Comparison of ENCODE assay signal across 8 cellular contexts in genomic region chr16:80084614-80085013, GRCh38.
DNase-seq lines count a peak whose midpoint lies in the region; ATAC-seq, FAIRE-seq and TF ChIP-seq lines count a peak whose summit lies in the region.

No MANE protein-coding gene starts in this region.

- H3K4me1 ChIP-seq in H1 (replicated peaks in 1 of 4; ENCODE audit: control insufficient read depth in 3 of 4, insufficient read depth in 4 of 4, low read length in 3 of 4): no peaks in the 10 kb centered on the region; a peak in 1 of 7 replicates
- no peaks in the 10 kb centered on the region for H3K4me1 ChIP-seq in lung (ENCODE audit: control insufficient read depth in 2 of 2, insufficient read depth in 2 of 2, low read length in 2 of 2)

- H2BK120ac ChIP-seq in H1 (replicated peaks; ENCODE audit: low read depth, low read length): no peak overlapping the region

- peaks cover 5% of the 10 kb centered on the region; the same call in 1 of the 2 replicates for H3K23me2 ChIP-seq in H1 (ENCODE audit: low read depth, low read length)

- peak; percentile 1 for DNase-seq in NCI-H2196 (lab: John Stamatoyannopoulos, UW; ENCODE audit: unreplicated experiment)
- DNase-seq in NCI-H2196 treated with DMSO at 0.1 percent for 48 hours (lab: John Stamatoyannopoulos, UW; ENCODE audit: unreplicated experiment): no peak
- peak; percentile 31 for DNase-seq in NCI-H510A (lab: John Stamatoyannopoulos, UW)
- DNase-seq in H1 (ENCODE audit: low read depth in 1 of 2, low spot score in 2 of 2): peak; percentile 36 to 56
- no peak for DNase-seq in lung (ENCODE audit: low spot score)
- no peak for DNase-seq in OCI-M2 (lab: John Stamatoyannopoulos, UW; ENCODE audit: unreplicated experiment)
- DNase-seq in RKO (ENCODE audit: low spot score): no peak

- WGBS in H1 (ENCODE audit: extremely low coverage in 1 of 2, insufficient coverage in 1 of 2, insufficient read length in 1 of 2, insufficient replicate concordance in 2 of 2, low coverage in 1 of 2, low lambda C conversion rate in 2 of 2, missing lambda C conversion rate in 1 of 2), 2 experiments: 36% methylated on average over 5 of the region's 5 CpGs; no CpG with 5 or more reads in 1 of the 2 experiments
- 24 to 27% methylated on average over 5 of the region's 5 CpGs for WGBS in lung, 2 donors

- H3K4me2 ChIP-seq in H1 (ENCODE audit: insufficient read depth in 1 of 2, low read depth in 2 of 2, low read length in 2 of 2): no peak overlapping the region

- H3K4ac ChIP-seq in H1 (replicated peaks; ENCODE audit: insufficient read length, low read depth, low read length): no peak overlapping the region

- no peaks in the 10 kb centered on the region for H3K79me1 ChIP-seq in H1 (ENCODE audit: low read depth, low read length)

- H3K56ac ChIP-seq in H1 (replicated peaks; ENCODE audit: insufficient read length, low read depth, low read length): no peak overlapping the region

- H3K23ac ChIP-seq in H1 (ENCODE audit: insufficient read length): no peak overlapping the region

- no peak overlapping the region for H2BK12ac ChIP-seq in H1 (ENCODE audit: low read depth, low read length)

- TF ChIP-seq EP300 in H1 (IDR thresholded peaks at IDR 0.05; ENCODE audit: borderline replicate concordance in 1 of 2, low read depth in 2 of 2, low read length in 2 of 2): no peak

- FAIRE-seq in H1 (lab: Jason Lieb, UNC): peak; percentile 78

- no peak overlapping the region for H2BK15ac ChIP-seq in H1 (ENCODE audit: low read length)

- no peak overlapping the region for H2BK5ac ChIP-seq in H1 (ENCODE audit: low read depth, low read length)

- no peak for TF ChIP-seq POLR2A in H1 (IDR thresholded peaks at IDR 0.05; ENCODE audit: control extremely low read depth in 1 of 2, low read depth in 2 of 2, low read length in 2 of 2)

- POLR2A ChIA-PET in H1 (lab: Charles Lee; ENCODE audit: partially characterized antibody): no interaction called here

- H4K8ac ChIP-seq in H1 (ENCODE audit: extremely low read depth, insufficient read depth, low read length): peak overlapping the region; percentile 46; the same call in 1 of the 2 replicates

- no peak overlapping the region for H2AFZ ChIP-seq in H1 (ENCODE audit: low read length)

- H3K79me2 ChIP-seq in H1 (ENCODE audit: control insufficient read depth in 1 of 2, insufficient read depth in 2 of 2, low read length in 2 of 2): no peaks in the 10 kb centered on the region

- no peak overlapping the region for H2AK5ac ChIP-seq in H1 (ENCODE audit: low read depth, low read length)

- H4K20me1 ChIP-seq in H1 (replicated peaks in 1 of 2; ENCODE audit: control insufficient read depth in 1 of 2, insufficient read depth in 2 of 2, low read length in 2 of 2): no peaks in the 10 kb centered on the region

- ATAC-seq in lung (ENCODE audit: insufficient read depth, low FRiP score) (peak; percentile 79), GM18873 (IDR thresholded peaks at IDR 0.05; ENCODE audit: low FRiP score, unreplicated experiment) (no peak)

- H4K5ac ChIP-seq in H1 (ENCODE audit: insufficient read length, low read depth, low read length): no peak overlapping the region

- H3K27ac ChIP-seq in H1 (ENCODE audit: low read depth, low read length) (no peak overlapping the region), lung (ENCODE audit: low read depth in 1 of 2, low read length in 1 of 2) (no peak overlapping the region)

- H3K27me3 ChIP-seq in H1 (replicated peaks in 1 of 4; ENCODE audit: control insufficient read depth in 3 of 4, extremely low read depth in 1 of 4, insufficient read depth in 3 of 4, low read length in 3 of 4): no peaks in the 10 kb centered on the region
- no peaks in the 10 kb centered on the region for H3K27me3 ChIP-seq in lung (ENCODE audit: control insufficient read depth, insufficient read depth)

- H3K9ac ChIP-seq in H1 (replicated peaks in 1 of 4; ENCODE audit: extremely low read depth in 1 of 4, low read depth in 3 of 4, low read length in 3 of 4): no peak overlapping the region

- no peaks in the 10 kb centered on the region for H3K9me3 ChIP-seq in H1 (ENCODE audit: insufficient read depth in 2 of 2, low read depth in 1 of 2, low read length in 1 of 2)
- H3K9me3 ChIP-seq in lung (ENCODE audit: control insufficient read depth in 2 of 2, insufficient read depth in 1 of 2, low read length in 1 of 2): no peaks in the 10 kb centered on the region

- no peak overlapping the region for H3K14ac ChIP-seq in H1 (ENCODE audit: insufficient read length)

- peak; percentile 94 for TF ChIP-seq RAD21 in H1 (IDR thresholded peaks at IDR 0.05 in 1 of 2, conservative IDR thresholded peaks at IDR 0.05 in 1 of 2; ENCODE audit: low read depth in 2 of 2, low read length in 2 of 2)

- H4K91ac ChIP-seq in H1 (replicated peaks; ENCODE audit: insufficient read length, low read length): no peak overlapping the region

- H3K18ac ChIP-seq in H1 (ENCODE audit: extremely low read depth, low read length): no peak overlapping the region

- H2BK20ac ChIP-seq in H1 (ENCODE audit: low read length): no peak overlapping the region

- TF ChIP-seq CTCF in H1 (IDR thresholded peaks at IDR 0.05; ENCODE audit: control extremely low read depth in 1 of 3, insufficient read depth in 1 of 3, low read depth in 1 of 3, low read length in 3 of 3) (peak; percentile 55 to 81 (median 73)), lung (IDR thresholded peaks at IDR 0.05; ENCODE audit: control extremely low read depth, extremely low read depth) (peak; percentile 7)

- H3K36me3 ChIP-seq in H1 (ENCODE audit: control insufficient read depth in 2 of 4, insufficient read depth in 4 of 4, low read length in 3 of 4): no peaks in the 10 kb centered on the region
- no peaks in the 10 kb centered on the region for H3K36me3 ChIP-seq in lung (ENCODE audit: control insufficient read depth in 2 of 2, insufficient read depth in 2 of 2, low read length in 2 of 2)

- CTCF ChIA-PET in H1 (lab: Charles Lee; ENCODE audit: partially characterized antibody): interaction anchor here (0.5 to 2.7 kb wide), 41 partner anchors 9 to 1273 kb away, joined by 3 to 11 read pairs (median 3); partner anchors contain the start of gene MAF

- H3K4me3 ChIP-seq in H1 (ENCODE audit: extremely low read depth in 1 of 4, insufficient read depth in 2 of 4, low read depth in 3 of 4, low read length in 4 of 4) (no peak overlapping the region), lung (no peak overlapping the region)

TF ChIP-seq in H1, 55 proteins besides CTCF, POLR2A, EP300 and RAD21 (continues in another document):
- TF ChIP-seq RNF2 (IDR thresholded peaks at IDR 0.05; ENCODE audit: borderline replicate concordance, low read depth, low read length, missing control alignments, poor library complexity, severe bottlenecking) (no peak), E2F6 (IDR thresholded peaks at IDR 0.05) (no peak), TBP (IDR thresholded peaks at IDR 0.05; ENCODE audit: low read depth, low read length) (no peak), SP1 (IDR thresholded peaks at IDR 0.05; ENCODE audit: low read depth, low read length) (no peak), CREB1 (IDR thresholded peaks at IDR 0.05) (no peak)

Comparison
In these comparisons a context has a peak if more than half of its experiments do, and no peak if none do; other contexts are left out.
1. DNase-seq: peak in NCI-H2196 (single experiment), NCI-H510A (single experiment) and H1 (2 of 2); none in NCI-H2196 treated with DMSO at 0.1 percent for 48 hours (single experiment), lung (single experiment), OCI-M2 (single experiment) and RKO (single experiment).